8 cellular contexts compared by ENCODE assay signal in the genomic region with DNA sequence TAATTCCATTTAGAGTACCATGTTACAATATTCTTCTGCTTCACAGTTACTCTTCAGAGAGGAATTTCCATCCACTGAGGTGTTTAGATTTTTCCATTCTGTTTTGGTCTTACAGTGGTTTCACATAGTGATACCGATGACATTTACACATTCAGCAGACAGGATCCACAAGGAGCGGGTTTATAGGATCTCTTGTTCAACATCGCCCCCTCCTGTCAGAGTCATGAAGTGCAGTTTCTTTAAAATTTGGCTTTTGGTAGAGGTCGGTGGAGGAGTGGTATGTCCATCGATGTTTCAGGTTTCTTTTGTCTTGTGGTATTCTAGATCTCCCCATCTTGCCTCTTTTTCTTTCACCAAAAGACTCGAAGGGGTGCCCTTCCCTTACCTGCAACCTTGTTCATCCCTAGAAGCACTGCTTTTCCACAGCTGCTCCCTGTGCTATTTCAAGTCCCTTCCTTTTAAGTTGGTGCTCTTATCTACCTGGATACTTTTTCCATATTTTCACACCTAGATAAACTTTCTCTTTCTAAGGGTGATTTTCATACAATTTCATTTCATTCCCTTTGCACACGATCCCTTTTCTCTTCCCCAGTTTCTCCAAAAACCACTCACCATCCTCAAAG.
DNase-seq lines count a peak whose midpoint lies in the region; ATAC-seq and TF ChIP-seq lines count a peak whose summit lies in the region.

No MANE protein-coding gene starts in this region.

- no peak overlapping the region for H2AFZ ChIP-seq in KMS-11 (ENCODE audit: low read depth)

- H3K36me3 Mint-ChIP-seq in brain = peaks cover 5% of the 10 kb centered on the region

- no peak overlapping the region for H3K4me3 Mint-ChIP-seq in brain

- peaks cover 11% of the 10 kb centered on the region for H3K4me1 ChIP-seq in KMS-11 (ENCODE audit: low read depth, poor library complexity, severe bottlenecking)
- H3K4me1 ChIP-seq in Peyer's patch = no peaks in the 10 kb centered on the region
- no peaks in the 10 kb centered on the region for H3K4me1 ChIP-seq in iPS DF 6.9 (ENCODE audit: control insufficient read depth, insufficient read depth, low read length)
- no peaks in the 10 kb centered on the region for H3K4me1 ChIP-seq in spleen

- H3K79me2 ChIP-seq in KMS-11 (ENCODE audit: insufficient read depth, low read depth) = no peaks in the 10 kb centered on the region

- peak; percentile 91 for TF ChIP-seq CTCF in KMS-11 (conservative IDR thresholded peaks at IDR 0.05; ENCODE audit: low read depth, low read length)
- TF ChIP-seq CTCF in Peyer's patch (IDR thresholded peaks at IDR 0.05) = peak; percentile 27 to 83 (median 78)
- peak; percentile 83 to 85 for TF ChIP-seq CTCF in brain (conservative IDR thresholded peaks at IDR 0.05)
- peak; percentile 47 to 76 (median 72) for TF ChIP-seq CTCF in spleen (IDR thresholded peaks at IDR 0.05 in 8 of 11, conservative IDR thresholded peaks at IDR 0.05 in 3 of 11)

- H3K4me1 Mint-ChIP-seq in brain = no peaks in the 10 kb centered on the region

- no peak overlapping the region for H3K27ac Mint-ChIP-seq in brain

- TF ChIP-seq POLR2A in Peyer's patch (IDR thresholded peaks at IDR 0.05) (no peak), spleen (IDR thresholded peaks at IDR 0.05) (no peak), GM18505 (IDR thresholded peaks at IDR 0.05; ENCODE audit: borderline replicate concordance, extremely low read depth, insufficient read depth, insufficient read length) (no peak)

- H3K4me3 ChIP-seq in KMS-11 (IDR thresholded peaks at IDR 0.05; ENCODE audit: insufficient read depth, low read depth, low read length) (no peak overlapping the region), Peyer's patch (no peak overlapping the region), iPS DF 6.9 (ENCODE audit: low read length) (no peak overlapping the region), spleen (no peak overlapping the region)

- WGBS in iPS DF 6.9 (ENCODE audit: insufficient coverage, insufficient read length) = no CpG with 5 or more reads among the region's 7 CpGs
- 39 to 61% (median 46%) methylated on average over 7 of the region's 7 CpGs for WGBS in spleen, 5 donors

- H3K27me3 ChIP-seq in KMS-11 (ENCODE audit: insufficient read depth, low read depth) (no peaks in the 10 kb centered on the region), Peyer's patch (no peaks in the 10 kb centered on the region), iPS DF 6.9 (ENCODE audit: control insufficient read depth, insufficient read depth, low read length) (no peaks in the 10 kb centered on the region), spleen (replicated peaks in 1 of 7) (no peaks in the 10 kb centered on the region)

- no peak for ATAC-seq in GM18505 (IDR thresholded peaks at IDR 0.05; ENCODE audit: unreplicated experiment)

- peaks cover 11 to 14% (median 13%) of the 10 kb centered on the region in 5 experiments for H3K9me3 Mint-ChIP-seq in brain

- intact Hi-C loops in spleen (cut with DNase I; ENCODE audit: low total_unique reads) = loop anchor here (5.0 kb wide), 1 partner anchor 554 kb away; no protein-coding TSS in a partner anchor

- H4K20me1 ChIP-seq in KMS-11 (ENCODE audit: insufficient read depth) = no peaks in the 10 kb centered on the region

- DNase-seq in DMS79 treated with DMSO at 0.1 percent for 48 hours (lab: John Stamatoyannopoulos, UW) (peak; percentile 23), DMS79 (lab: John Stamatoyannopoulos, UW) (no peak), Peyer's patch (peak in 2 of 3 donors; percentile 25 to 65), iPS DF 6.9 (ENCODE audit: low read depth, low spot score) (peak; percentile 70), spleen (no peak)

- no peak overlapping the region for H3K4me2 ChIP-seq in KMS-11

- H3K27ac ChIP-seq in KMS-11 (no peak overlapping the region), Peyer's patch (no peak overlapping the region), iPS DF 6.9 (ENCODE audit: low read length) (no peak overlapping the region), spleen (no peak overlapping the region)

- H3K9me3 ChIP-seq in Peyer's patch = no peaks in the 10 kb centered on the region
- no peaks in the 10 kb centered on the region for H3K9me3 ChIP-seq in iPS DF 6.9 (ENCODE audit: control insufficient read depth, insufficient read depth, low read length)
- H3K9me3 ChIP-seq in spleen = peaks cover 0 to 11% (median 3%) of the 10 kb centered on the region in 8 donors

- no peak overlapping the region for H3K9ac ChIP-seq in KMS-11

- H3K36me3 ChIP-seq in KMS-11 (ENCODE audit: insufficient read depth) (no peaks in the 10 kb centered on the region), Peyer's patch (peaks cover 0 to 26% (median 0%) of the 10 kb centered on the region in 3 donors), iPS DF 6.9 (ENCODE audit: control insufficient read depth, insufficient read depth, low read length) (peaks cover 5% of the 10 kb centered on the region; the same call in 1 of the 2 replicates), spleen (peaks cover 0 to 87% (median 33%) of the 10 kb centered on the region in 6 donors)

- no peaks in the 10 kb centered on the region for H3K27me3 Mint-ChIP-seq in brain

Comparison
In these comparisons a context has a peak if more than half of its experiments do, and no peak if none do; other contexts are left out.
1. DNase-seq: peak in DMS79 treated with DMSO at 0.1 percent for 48 hours (single experiment), Peyer's patch (2 of 3) and iPS DF 6.9 (single experiment); none in DMS79 (single experiment) and spleen (single experiment).
2. Peak in every context shown above with its lines, with median percentiles within 50 percentile points of each other: CTCF ChIP-seq.